In the genomic region with DNA sequence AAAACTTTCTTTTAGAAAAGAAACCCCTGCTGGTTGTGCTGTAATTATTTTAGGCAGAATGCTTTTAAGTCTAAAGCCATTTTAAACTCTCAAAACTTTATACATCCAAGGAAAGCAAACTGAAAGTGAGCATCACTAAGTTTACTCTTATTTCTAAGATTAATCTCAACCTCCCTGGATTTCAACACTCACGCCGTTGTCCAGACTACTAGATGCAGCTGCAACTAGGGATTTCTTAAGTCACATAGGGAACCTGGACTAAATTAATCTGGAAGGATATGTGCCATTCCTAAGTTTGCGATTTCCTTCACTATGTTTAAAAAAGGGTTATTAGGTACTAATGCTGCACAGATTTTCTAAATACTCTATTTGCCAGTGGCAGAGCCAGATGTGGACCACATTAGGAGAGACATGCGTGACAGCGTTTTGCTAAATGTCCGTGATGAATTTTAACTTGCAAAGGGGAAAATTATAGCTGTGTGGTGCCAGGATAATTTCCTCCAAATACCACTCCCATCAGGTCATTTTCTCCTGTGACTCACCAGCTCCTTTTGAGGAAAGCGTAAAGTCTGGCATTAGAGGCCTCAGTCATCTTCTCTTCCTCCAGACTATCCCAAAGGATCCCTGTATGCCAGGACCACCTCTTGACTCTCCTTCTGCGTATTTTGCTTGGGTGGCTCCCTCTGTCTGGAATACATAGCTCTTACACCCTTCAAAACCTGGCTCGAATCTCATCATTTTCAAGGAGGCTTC, we compare ENCODE assay signal across 13 cellular contexts.
A peak's percentile ranks its signal among the peaks of the same experiment; 100 is the strongest.
DNase-seq lines count a peak whose midpoint lies in the region; ATAC-seq and TF ChIP-seq lines count a peak whose summit lies in the region.
"Had no signal": no experiment of that assay in that cellular context is flagged by ENCODE, and none has a peak within 500 bp of the region (broad histone marks: within the 10 kb centered on the region; RNA-seq: fewer than 3 reads in every experiment).

No MANE protein-coding gene starts in this region.

- no peaks in the 10 kb centered on the region for H3K27me3 ChIP-seq in RWPE2 (ENCODE audit: insufficient read depth, poor library complexity, severe bottlenecking)
- H3K27me3 ChIP-seq: right lobe of liver had no signal

- H3K36me3 ChIP-seq in RWPE2 (ENCODE audit: low read depth) = no peaks in the 10 kb centered on the region
- H3K36me3 ChIP-seq: right lobe of liver had no signal

- H3K4me3 ChIP-seq in RWPE2 (ENCODE audit: severe bottlenecking) (no peak overlapping the region), fibroblast of the aortic adventitia (ENCODE audit: low read depth, low read length) (no peak overlapping the region)
- H3K4me3 ChIP-seq: K562, right lobe of liver had no signal

- no peaks in the 10 kb centered on the region for H3K4me1 ChIP-seq in RWPE2 (ENCODE audit: insufficient read depth, poor library complexity, severe bottlenecking)
- H3K4me1 ChIP-seq: right lobe of liver had no signal

- ATAC-seq in RWPE2 (ENCODE audit: low read depth) (peak; percentile 35; the same call in 1 of the 3 replicates), sciatic nerve (peak; percentile 82), T-helper 17 cell (no peak)
- ATAC-seq: K562, right lobe of liver had no signal

- no peak overlapping the region for H3K4me3 Mint-ChIP-seq in activated CD4-positive, alpha-beta memory T cell treated with anti-CD3 and anti-CD28 coated beads, Interleukin-2, amount 10 ng/mL, durations not matched to agents 7 days and 5 days
- H3K4me3 Mint-ChIP-seq in T-helper 17 cell = no peak overlapping the region
- H3K4me3 Mint-ChIP-seq: mesothelial cell of epicardium had no signal

- H3K27ac Mint-ChIP-seq in activated CD4-positive, alpha-beta memory T cell treated with anti-CD3 and anti-CD28 coated beads, Interleukin-2, amount 10 ng/mL, durations not matched to agents 7 days and 5 days = no peak overlapping the region
- no peak overlapping the region for H3K27ac Mint-ChIP-seq in T-helper 17 cell
- H3K27ac Mint-ChIP-seq: mesothelial cell of epicardium had no signal

- CTCF ChIA-PET in activated CD4-positive, alpha-beta memory T cell treated with anti-CD3 and anti-CD28 coated beads, Interleukin-2, amount 10 ng/mL, durations not matched to agents 7 days and 5 days (lab: Charles Lee) = interaction anchor here (1.1 kb wide), 1 partner anchor 41 kb away, joined by 3 read pairs; no protein-coding TSS in a partner anchor

- DNase-seq in GM04504 (ENCODE audit: low read depth) = peak; percentile 83
- DNase-seq in RWPE2 (ENCODE audit: low spot score) = no peak
- DNase-seq in fibroblast of the aortic adventitia (ENCODE audit: low read depth) = peak; percentile 91
- DNase-seq in sciatic nerve (ENCODE audit: low spot score) = no peak
- DNase-seq in NCI-H2029 treated with DMSO at 0.1 percent for 48 hours (lab: John Stamatoyannopoulos, UW) = no peak
- no peak for DNase-seq in NCI-H187 (lab: John Stamatoyannopoulos, UW)
- no peak for DNase-seq in activated CD4-positive, alpha-beta memory T cell treated with anti-CD3 and anti-CD28 coated beads, Interleukin-2, amount 10 ng/mL, durations not matched to agents 7 days and 5 days
- DNase-seq in T-helper 17 cell = no peak
- DNase-seq: anterior cingulate cortex, NCI-H446 treated with DMSO at 0.1 percent for 48 hours, right lobe of liver had no signal

- H3K4me1 Mint-ChIP-seq in activated CD4-positive, alpha-beta memory T cell treated with anti-CD3 and anti-CD28 coated beads, Interleukin-2, amount 10 ng/mL, durations not matched to agents 7 days and 5 days = no peaks in the 10 kb centered on the region
- H3K4me1 Mint-ChIP-seq in T-helper 17 cell = peaks cover 2% of the 10 kb centered on the region
- H3K4me1 Mint-ChIP-seq: mesothelial cell of epicardium had no signal

- POLR2A ChIA-PET in activated CD4-positive, alpha-beta memory T cell treated with anti-CD3 and anti-CD28 coated beads, Interleukin-2, amount 10 ng/mL, durations not matched to agents 7 days and 5 days (lab: Charles Lee) = no interaction called here

- no peak overlapping the region for H3K27ac ChIP-seq in RWPE2 (ENCODE audit: poor library complexity, severe bottlenecking)
- H3K27ac ChIP-seq: right lobe of liver had no signal

- H3K36me3 Mint-ChIP-seq in activated CD4-positive, alpha-beta memory T cell treated with anti-CD3 and anti-CD28 coated beads, Interleukin-2, amount 10 ng/mL, durations not matched to agents 7 days and 5 days (ENCODE audit: low read depth) = no peaks in the 10 kb centered on the region
- H3K36me3 Mint-ChIP-seq in T-helper 17 cell (ENCODE audit: low read depth) = peaks cover 4% of the 10 kb centered on the region
- H3K36me3 Mint-ChIP-seq: mesothelial cell of epicardium had no signal

- TF ChIP-seq CTCF in RWPE2 (IDR thresholded peaks at IDR 0.05; ENCODE audit: poor library complexity, severe bottlenecking) (no peak), fibroblast of the aortic adventitia (IDR thresholded peaks at IDR 0.05; ENCODE audit: insufficient read depth, low read length) (peak; percentile 50)

- H3K9me3 ChIP-seq in RWPE2 (ENCODE audit: severe bottlenecking) = no peaks in the 10 kb centered on the region
- H3K9me3 ChIP-seq in T-helper 17 cell (ENCODE audit: control insufficient read depth, low read length, poor library complexity, severe bottlenecking) = no peaks in the 10 kb centered on the region
- H3K9me3 ChIP-seq: right lobe of liver had no signal

- intact Hi-C loops in sciatic nerve (cut with DNase I) = no loop called here

- no peaks in the 10 kb centered on the region for H3K9me3 Mint-ChIP-seq in activated CD4-positive, alpha-beta memory T cell treated with anti-CD3 and anti-CD28 coated beads, Interleukin-2, amount 10 ng/mL, durations not matched to agents 7 days and 5 days

- peaks cover 53% of the 10 kb centered on the region for H3K27me3 Mint-ChIP-seq in activated CD4-positive, alpha-beta memory T cell treated with anti-CD3 and anti-CD28 coated beads, Interleukin-2, amount 10 ng/mL, durations not matched to agents 7 days and 5 days
- H3K27me3 Mint-ChIP-seq in T-helper 17 cell = peaks cover 34% of the 10 kb centered on the region

Comparison
In these comparisons a context has a peak if more than half of its experiments do, and no peak if none do; other contexts are left out.
1. DNase-seq: peak in GM04504 (single experiment) and fibroblast of the aortic adventitia (single experiment); none in RWPE2 (single experiment), sciatic nerve (single experiment), NCI-H2029 treated with DMSO at 0.1 percent for 48 hours (single experiment), NCI-H187 (0 of 2), activated CD4-positive, alpha-beta memory T cell treated with anti-CD3 and anti-CD28 coated beads, Interleukin-2, amount 10 ng/mL, durations not matched to agents 7 days and 5 days (single experiment) and T-helper 17 cell (0 of 3).